In genomic region chr14:23579311-23579630, GRCh38 we compare ENCODE assay signal across 2 cellular contexts.
TF ChIP-seq lines count a peak whose summit lies in the region.

No MANE protein-coding gene starts in this region.

TF ChIP-seq in HepG2, 621 proteins besides CTCF, POLR2A, EP300 and RAD21:
- TF ChIP-seq ZNF724P (CRISPR knock-in tag; IDR thresholded peaks at IDR 0.05; ENCODE audit: borderline replicate concordance) (no peak), HNRNPK (IDR thresholded peaks at IDR 0.05; ENCODE audit: low read depth, low read length, poor library complexity, severe bottlenecking) (peak; percentile 20), PITX1 (CRISPR knock-in tag; IDR thresholded peaks at IDR 0.05) (0 out of 2 replicates have a peak, but pooled peaks have one; percentile 20)
TF ChIP-seq in HepG2: peak in this region for 2.

TF ChIP-seq in neural cell, 6 proteins besides CTCF, POLR2A, EP300 and RAD21:
- TF ChIP-seq EZH2 (IDR thresholded peaks at IDR 0.05; ENCODE audit: borderline replicate concordance, insufficient read depth, low read length, poor library complexity, severe bottlenecking) = no peak
- TF ChIP-seq POLR2AphosphoS5 (IDR thresholded peaks at IDR 0.05) = no peak
- no peak for TF ChIP-seq REST (IDR thresholded peaks at IDR 0.05; ENCODE audit: borderline replicate concordance)
- no peak for TF ChIP-seq MXI1 (conservative IDR thresholded peaks at IDR 0.05; ENCODE audit: poor library complexity, severe bottlenecking)
- no peak for TF ChIP-seq SMC3 (conservative IDR thresholded peaks at IDR 0.05; ENCODE audit: poor library complexity)
- no peak for TF ChIP-seq TAF1 (IDR thresholded peaks at IDR 0.05; ENCODE audit: low read depth)
